Comparison of ENCODE assay signal across 13 cellular contexts in genomic region chr17:1089915-1090314, GRCh38.
DNase-seq lines count a peak whose midpoint lies in the region; TF ChIP-seq lines count a peak whose summit lies in the region.
"Had no signal": no experiment of that assay in that cellular context is flagged by ENCODE, and none has a peak within 500 bp of the region (broad histone marks: within the 10 kb centered on the region; RNA-seq: fewer than 3 reads in every experiment).

No MANE protein-coding gene starts in this region.

- H3K27ac Mint-ChIP-seq in dendritic cell treated with granulocyte-macrophage colony-stimulating factor and Interleukin-4, amounts not matched to agents 40 ng/mL and 50 ng/mL, for 4 days, result peak overlapping the region; percentile 93
- H3K27ac Mint-ChIP-seq: activated naive CD8-positive, alpha-beta T cell treated with anti-CD3 and anti-CD28 coated beads, Interleukin-2, amount 50 U/mL, for 24 hours; mesothelial cell of epicardium; stimulated activated naive CD8-positive, alpha-beta T cell treated with anti-CD3 and anti-CD28 coated beads, Interleukin-15, Interleukin-2, amounts not matched to agents 100 ng/mL and 50 ng/mL, for 24 hours had no signal

- no peak overlapping the region for H3K18ac ChIP-seq in mesenchymal stem cell (ENCODE audit: low read depth in 1 of 2, low read length in 2 of 2)

- no peak overlapping the region for H4K8ac ChIP-seq in mesenchymal stem cell (ENCODE audit: low read length)

- H3K4me1 Mint-ChIP-seq in dendritic cell treated with granulocyte-macrophage colony-stimulating factor and Interleukin-4, amounts not matched to agents 40 ng/mL and 50 ng/mL, for 4 days (ENCODE audit: low read depth), result peaks cover 69% of the 10 kb centered on the region
- H3K4me1 Mint-ChIP-seq: activated naive CD8-positive, alpha-beta T cell treated with anti-CD3 and anti-CD28 coated beads, Interleukin-2, amount 50 U/mL, for 24 hours had no signal

- 90% methylated on average over 13 of the region's 13 CpGs for WGBS in mesenchymal stem cell
- 70 to 83% methylated on average over 2 to 13 of the region's 13 CpGs for WGBS in transverse colon (ENCODE audit: low coverage in 1 of 2), 2 donors

- in situ Hi-C loops in transverse colon (cut with MboI; ENCODE audit: low pct_ligation_motif_present in 1 of 4, low pct_unique_long_range_greater_than_20kb in 1 of 4, low sequenced_read_pairs in 3 of 4), result no loop called here

- H3K4me3 ChIP-seq in mesenchymal stem cell (ENCODE audit: insufficient read depth in 1 of 2, low read depth in 1 of 2, low read length in 2 of 2) (no peak overlapping the region), transverse colon (no peak overlapping the region)

- H3K36me3 Mint-ChIP-seq in dendritic cell treated with granulocyte-macrophage colony-stimulating factor and Interleukin-4, amounts not matched to agents 40 ng/mL and 50 ng/mL, for 4 days (ENCODE audit: low read depth), result peaks cover 96% of the 10 kb centered on the region

- H3K36me3 ChIP-seq in mesenchymal stem cell (ENCODE audit: control insufficient read depth in 1 of 2, insufficient read depth in 2 of 2, low read depth in 1 of 2, low read length in 2 of 2) (peaks cover 52 to 67% of the 10 kb centered on the region in 2 experiments), transverse colon (peaks cover 0 to 27% (median 11%) of the 10 kb centered on the region in 4 donors)

- DNase-seq in OCI-M1 (lab: John Stamatoyannopoulos, UW) (peak; percentile 26), mesenchymal stem cell (no peak), transverse colon (no peak), LoVo (ENCODE audit: low spot score) (no peak), NCI-H446 (lab: John Stamatoyannopoulos, UW) (no peak), DMS 273 (lab: John Stamatoyannopoulos, UW; ENCODE audit: unreplicated experiment) (no peak)
- DNase-seq: activated naive CD8-positive, alpha-beta T cell treated with anti-CD3 and anti-CD28 coated beads, Interleukin-2, amount 50 U/mL, for 24 hours; effector CD4-positive, alpha-beta T cell; Karpas-422; retina had no signal

- TF ChIP-seq CTCF in transverse colon (IDR thresholded peaks at IDR 0.05), result no peak

- H3K9me3 ChIP-seq in mesenchymal stem cell (ENCODE audit: control insufficient read depth, low read length), result no peaks in the 10 kb centered on the region
- H3K9me3 ChIP-seq in transverse colon, result no peaks in the 10 kb centered on the region

- no peak overlapping the region for H2AFZ ChIP-seq in mesenchymal stem cell (ENCODE audit: low read depth, low read length)

- H2AK5ac ChIP-seq in mesenchymal stem cell (ENCODE audit: low read length, severe bottlenecking), result peak overlapping the region; percentile 54

- H3K4ac ChIP-seq in mesenchymal stem cell (ENCODE audit: low read depth in 1 of 2, low read length in 2 of 2), result no peak overlapping the region

- no peaks in the 10 kb centered on the region for H3K9me3 Mint-ChIP-seq in dendritic cell treated with granulocyte-macrophage colony-stimulating factor and Interleukin-4, amounts not matched to agents 40 ng/mL and 50 ng/mL, for 4 days
- H3K9me3 Mint-ChIP-seq: activated naive CD8-positive, alpha-beta T cell treated with anti-CD3 and anti-CD28 coated beads, Interleukin-2, amount 50 U/mL, for 24 hours; mesothelial cell of epicardium; stimulated activated naive CD8-positive, alpha-beta T cell treated with anti-CD3 and anti-CD28 coated beads, Interleukin-15, Interleukin-2, amounts not matched to agents 100 ng/mL and 50 ng/mL, for 24 hours had no signal

- no peak overlapping the region for H2BK12ac ChIP-seq in mesenchymal stem cell (ENCODE audit: low read length in 2 of 2)

- no peak for TF ChIP-seq POLR2A in transverse colon (IDR thresholded peaks at IDR 0.05)

- no peak overlapping the region for H2BK5ac ChIP-seq in mesenchymal stem cell (ENCODE audit: low read depth, low read length, poor library complexity, severe bottlenecking)

- H3K4me1 ChIP-seq in mesenchymal stem cell (ENCODE audit: control insufficient read depth, insufficient read depth, low read depth, low read length), result peaks cover 29% of the 10 kb centered on the region
- H3K4me1 ChIP-seq in transverse colon, result peaks cover 12 to 33% (median 22%) of the 10 kb centered on the region in 4 donors

- H2BK15ac ChIP-seq in mesenchymal stem cell (ENCODE audit: low read depth, poor library complexity, severe bottlenecking), result no peak overlapping the region

- peak overlapping the region; percentile 75 for H3K4me3 Mint-ChIP-seq in dendritic cell treated with granulocyte-macrophage colony-stimulating factor and Interleukin-4, amounts not matched to agents 40 ng/mL and 50 ng/mL, for 4 days
- H3K4me3 Mint-ChIP-seq: activated naive CD8-positive, alpha-beta T cell treated with anti-CD3 and anti-CD28 coated beads, Interleukin-2, amount 50 U/mL, for 24 hours; mesothelial cell of epicardium; stimulated activated naive CD8-positive, alpha-beta T cell treated with anti-CD3 and anti-CD28 coated beads, Interleukin-15, Interleukin-2, amounts not matched to agents 100 ng/mL and 50 ng/mL, for 24 hours had no signal

- no peak overlapping the region for H2BK120ac ChIP-seq in mesenchymal stem cell (ENCODE audit: low read depth, low read length)

- H3K27me3 Mint-ChIP-seq in dendritic cell treated with granulocyte-macrophage colony-stimulating factor and Interleukin-4, amounts not matched to agents 40 ng/mL and 50 ng/mL, for 4 days, result no peaks in the 10 kb centered on the region
- H3K27me3 Mint-ChIP-seq: activated naive CD8-positive, alpha-beta T cell treated with anti-CD3 and anti-CD28 coated beads, Interleukin-2, amount 50 U/mL, for 24 hours; stimulated activated naive CD8-positive, alpha-beta T cell treated with anti-CD3 and anti-CD28 coated beads, Interleukin-15, Interleukin-2, amounts not matched to agents 100 ng/mL and 50 ng/mL, for 24 hours had no signal

- H3K27me3 ChIP-seq in mesenchymal stem cell (ENCODE audit: control insufficient read depth in 1 of 2, insufficient read depth in 1 of 2, low read length in 2 of 2) (no peaks in the 10 kb centered on the region), transverse colon (no peaks in the 10 kb centered on the region)

- H4K91ac ChIP-seq in mesenchymal stem cell (ENCODE audit: low read length), result no peak overlapping the region

- no peak overlapping the region for H3K23ac ChIP-seq in mesenchymal stem cell (ENCODE audit: low read length in 2 of 2)

- peaks cover 36% of the 10 kb centered on the region for H3K79me1 ChIP-seq in mesenchymal stem cell (replicated peaks; ENCODE audit: low read length, poor library complexity, severe bottlenecking)

- no peak overlapping the region for H3K4me2 ChIP-seq in mesenchymal stem cell (ENCODE audit: low read length, poor library complexity, severe bottlenecking)

- H3K27ac ChIP-seq in mesenchymal stem cell (ENCODE audit: low read length, poor library complexity, severe bottlenecking), result peak overlapping the region; percentile 57
- peak overlapping the region; percentile 10 to 87 (median 54) for H3K27ac ChIP-seq in transverse colon

- intact Hi-C loops in dendritic cell treated with granulocyte-macrophage colony-stimulating factor and Interleukin-4, amounts not matched to agents 40 ng/mL and 50 ng/mL, for 4 days (cut with micrococcal nuclease), result no loop called here
- intact Hi-C loops in transverse colon (cut with DNase I; ENCODE audit: low total_unique reads), result no loop called here

- no peak overlapping the region for H3K9ac ChIP-seq in mesenchymal stem cell (ENCODE audit: low read length)

- no peak overlapping the region for H3K14ac ChIP-seq in mesenchymal stem cell (ENCODE audit: low read length in 2 of 2)

- TF ChIP-seq EP300 in transverse colon (IDR thresholded peaks at IDR 0.05; ENCODE audit: low read depth), result no peak
